ENCODE assay signal across 8 cellular contexts in the genomic region with DNA sequence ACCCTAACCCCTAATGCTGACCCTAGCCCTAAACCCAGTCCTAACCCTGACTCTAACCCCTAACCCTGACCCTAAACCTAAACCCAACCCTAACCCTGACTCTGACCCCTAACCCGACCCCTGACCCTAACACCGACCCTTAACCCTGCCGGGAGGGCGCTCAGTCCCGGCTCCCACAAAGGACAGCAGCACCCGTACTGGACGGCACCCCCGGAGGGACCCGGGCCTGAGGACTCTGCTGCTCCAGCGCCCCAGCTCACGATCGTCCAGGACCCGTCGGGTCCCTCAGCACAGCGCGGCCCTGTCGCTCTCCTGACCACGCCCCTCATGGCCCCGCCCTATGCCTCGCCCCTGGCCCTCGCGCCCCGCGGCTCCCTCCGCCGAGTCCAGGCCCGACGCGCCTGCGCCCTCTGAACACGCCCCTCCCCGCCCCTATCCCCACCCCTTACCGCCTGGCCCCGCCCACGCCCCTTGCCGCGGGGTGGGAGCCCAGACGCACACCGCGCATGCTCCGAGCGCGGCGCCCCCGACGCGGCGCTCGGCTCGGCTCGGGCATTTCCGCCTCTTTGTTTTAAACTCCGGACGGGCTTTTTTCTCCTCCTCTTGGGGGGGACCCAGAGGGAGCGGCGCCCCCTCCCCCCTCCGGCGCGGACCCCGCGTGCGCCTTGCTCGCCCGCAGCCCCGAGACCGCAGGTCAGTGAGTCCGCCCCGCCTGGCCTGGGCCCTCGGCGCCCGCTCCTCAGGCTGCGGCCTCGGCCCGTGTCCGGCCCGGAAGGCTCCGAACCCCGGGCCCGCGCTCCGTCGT. TPM values are rescaled to one million over a fixed set of nuclear protein-coding genes. Genes with fewer than 3 reads are reported as not detected.
DNase-seq lines count a peak whose midpoint lies in the region; ATAC-seq lines count a peak whose summit lies in the region.

PCGF3 (plus strand) TSS at position 555 of the 805 bp plus-strand sequence. CDS start 27,849 bp downstream, outside the sequence.

- peak; percentile 88 for ATAC-seq in GM21360 (IDR thresholded peaks at IDR 0.05; ENCODE audit: unreplicated experiment)

- peak; percentile 89 for DNase-seq in CMK (ENCODE audit: low read depth)
- DNase-seq in HT-29 (ENCODE audit: low spot score) = peak; percentile 94
- DNase-seq in NK-92 treated with Interleukin-12 subunit alpha and Interleukin-12 subunit beta, amount 100 ng/mL, for 24 hours (lab: John Stamatoyannopoulos, UW) = peak; percentile 80
- DNase-seq in activated CD8-positive, alpha-beta memory T cell treated with anti-CD3 and anti-CD28 coated beads for 24 hours = peak; percentile 99
- DNase-seq in effector CD4-positive, alpha-beta T cell = peak; percentile 92
- DNase-seq in medulla oblongata (ENCODE audit: extremely low spot score) = peak; percentile 96
- peak; percentile 95 to 99 (median 96) for DNase-seq in stimulated activated CD4-positive, alpha-beta T cell treated with anti-CD3 and anti-CD28 coated beads, TNF-alpha, amount 100 ng/mL, for 48 hours (ENCODE audit: low read depth in 3 of 3)

RNA-seq across cellular contexts. Expression of gene PCGF3, which starts in this region (rescaled TPM):
- 48.6 and 64.9 TPM in 2 replicates for total RNA-seq in HT-29 (2014; rRNA removed; shearing (Covaris generic))

Comparison
In these comparisons a context has a peak if more than half of its experiments do, and no peak if none do; other contexts are left out.
1. Peak in every context shown above with its lines: DNase-seq and ATAC-seq.